ENCODE assay signal across 23 cellular contexts in the genomic region with DNA sequence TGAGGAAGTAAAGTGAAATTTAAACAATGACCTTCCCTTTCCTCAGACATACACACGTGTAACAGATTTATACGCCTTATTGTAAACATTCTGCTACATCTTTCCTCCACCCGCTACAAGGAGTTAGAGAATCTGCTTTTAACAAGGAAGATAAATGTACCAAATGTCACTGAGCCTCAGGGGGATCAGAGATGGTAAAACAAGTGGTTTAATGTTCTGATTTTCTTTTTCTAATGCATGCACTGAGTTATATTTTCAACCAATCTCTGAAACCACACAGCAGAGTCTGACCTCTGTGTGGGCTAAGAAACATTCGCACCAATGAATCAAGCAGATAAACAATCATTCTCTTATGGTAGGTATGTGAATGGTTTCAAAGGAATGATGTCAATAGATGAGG.
"Had no signal": no experiment of that assay in that cellular context is flagged by ENCODE, and none has a peak within 500 bp of the region (broad histone marks: within the 10 kb centered on the region; RNA-seq: fewer than 3 reads in every experiment).

No MANE protein-coding gene starts in this region.

- H3K27me3 ChIP-seq: ascending aorta, body of pancreas, breast epithelium had no signal

- H3K36me3 ChIP-seq: ascending aorta, breast epithelium had no signal

- DNase-seq: activated CD4-positive, alpha-beta T cell treated with anti-CD3 and anti-CD28 coated beads, Interleukin-2, amount 10 ng/mL, durations not matched to agents 24 days and 14 days; activated CD4-positive, alpha-beta T cell treated with anti-CD3 and anti-CD28 coated beads, Interleukin-2, amount 50 U/mL, for 4 hours; activated CD8-positive, alpha-beta T cell treated with anti-CD3 and anti-CD28 coated beads, Interleukin-2, amount 10 ng/mL, durations not matched to agents 7 days and 5 days; activated gamma-delta T cell; activated naive CD4-positive, alpha-beta T cell treated with Interleukin-2 at 50 U/mL for 16 hours; activated naive CD8-positive, alpha-beta T cell treated with anti-CD3 and anti-CD28 coated beads, Interleukin-2, amount 10 ng/mL, durations not matched to agents 7 days and 5 days; activated T-cell treated with anti-CD3 and anti-CD28 coated beads, Interleukin-2, amount 50 U/mL, for 24 hours; amygdala; body of pancreas; KG1; MM.1S; MV-4-11; NCI-H1092; NCI-H1436 treated with DMSO at 0.1 percent for 48 hours; NCI-H1694 treated with DMSO at 0.1 percent for 48 hours; NCI-H2029; NCI-H345; NCI-H524 treated with DMSO at 0.1 percent for 48 hours; NK-92 treated with Interleukin-12 subunit alpha and Interleukin-12 subunit beta, amount 100 ng/mL, for 24 hours; Right ventricle myocardium superior had no signal

- ATAC-seq: activated CD8-positive, alpha-beta T cell treated with anti-CD3 and anti-CD28 coated beads, Interleukin-2, amount 10 ng/mL, durations not matched to agents 7 days and 5 days; body of pancreas had no signal

- H3K4me1 ChIP-seq: ascending aorta, body of pancreas, breast epithelium had no signal

- H3K27ac ChIP-seq: ascending aorta, body of pancreas, breast epithelium, SK-N-MC had no signal

- H3K9me3 ChIP-seq: ascending aorta, body of pancreas, breast epithelium had no signal

- H3K4me3 ChIP-seq: ascending aorta, body of pancreas, breast epithelium, SK-N-MC had no signal
